In the genomic region with DNA sequence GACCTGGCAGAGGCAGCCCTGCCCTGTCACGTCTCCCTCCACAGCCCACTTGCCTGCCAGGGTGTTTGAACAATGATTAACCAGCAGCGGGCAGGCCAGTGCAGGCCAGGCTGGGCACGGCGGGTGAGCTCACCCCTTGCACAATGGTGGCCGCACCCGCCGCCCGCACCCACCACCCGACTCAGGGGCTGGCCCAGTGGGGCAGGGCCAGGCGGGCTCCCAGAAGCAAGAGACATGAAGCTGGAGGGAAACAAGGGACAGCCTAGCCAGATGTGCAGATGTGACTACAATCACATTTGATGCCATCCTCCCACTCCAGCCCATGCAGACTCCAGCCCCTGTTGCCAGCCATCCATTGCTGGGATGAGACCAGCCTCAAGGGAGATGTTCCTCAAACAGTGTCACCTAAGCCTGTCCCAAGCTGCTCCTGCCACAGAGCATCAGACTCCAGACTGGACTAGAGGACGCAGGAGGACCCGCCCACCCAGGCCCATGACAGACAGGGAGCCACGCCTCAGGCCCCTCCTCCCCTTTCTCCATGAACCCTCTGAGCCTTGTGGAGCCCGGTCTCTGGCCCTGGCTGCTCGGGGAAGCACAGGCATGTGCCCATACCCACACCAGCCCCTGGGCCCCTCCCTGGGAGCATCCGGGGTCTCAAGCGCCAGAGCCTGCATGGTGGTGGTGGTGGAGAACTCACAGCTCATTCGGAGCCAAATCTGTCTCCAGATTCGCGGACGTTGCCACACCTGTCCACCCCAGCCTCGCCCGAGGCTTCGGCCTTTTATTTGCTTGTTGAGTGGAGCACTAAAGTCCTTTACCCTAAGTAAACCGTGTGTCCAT, we compare ENCODE assay signal across 14 cellular contexts. TPM values are rescaled to one million over a fixed set of nuclear protein-coding genes. Genes with fewer than 3 reads are reported as not detected.
DNase-seq lines count a peak whose midpoint lies in the region; ATAC-seq and TF ChIP-seq lines count a peak whose summit lies in the region.
"Had no signal": no experiment of that assay in that cellular context is flagged by ENCODE, and none has a peak within 500 bp of the region (broad histone marks: within the 10 kb centered on the region; RNA-seq: fewer than 3 reads in every experiment).

No MANE protein-coding gene starts in this region.

- H3K27me3 Mint-ChIP-seq in nephron progenitor cell (ENCODE audit: low read depth, poor library complexity) = peaks cover 12% of the 10 kb centered on the region
- H3K27me3 Mint-ChIP-seq in stimulated activated memory B cell treated with anti-CD40 and anti-IgM and Interleukin-4, amounts not matched to agents 10 μg/mL and 1 μg/mL and 100 μg/mL, for 72 hours = peaks cover 9% of the 10 kb centered on the region

- no peaks in the 10 kb centered on the region for H3K4me1 ChIP-seq in BE2C

- H3K9me3 ChIP-seq in BE2C = no peaks in the 10 kb centered on the region
- H3K9me3 ChIP-seq: tibial artery had no signal

- no peak overlapping the region for H3K4me3 ChIP-seq in BE2C (ENCODE audit: low read depth, low read length)
- H3K4me3 ChIP-seq: tibial artery had no signal

- peak overlapping the region; percentile 95 for H3K27ac ChIP-seq in epithelial cell of prostate
- H3K27ac ChIP-seq: tibial artery had no signal

- DNase-seq in DMS53 (lab: John Stamatoyannopoulos, UW) = peak; percentile 92
- DNase-seq in NCI-H510A treated with DMSO at 0.1 percent for 48 hours (lab: John Stamatoyannopoulos, UW) = peak; percentile 54
- peak; percentile 91 for DNase-seq in epithelial cell of prostate (ENCODE audit: low read depth, low spot score)
- DNase-seq in nephron progenitor cell = peak; percentile 52
- DNase-seq in BE2C = no peak
- DNase-seq: activated CD4-positive, alpha-beta T cell treated with anti-CD3 and anti-CD28 coated beads for 1 hour; activated naive CD4-positive, alpha-beta T cell treated with anti-CD3 and anti-CD28 coated beads for 36 hours; stimulated activated CD4-positive, alpha-beta T cell treated with anti-CD3 and anti-CD28 coated beads, Interleukin-4, amount 100 ng/mL, for 4 hours had no signal

- no peak overlapping the region for H3K4me3 Mint-ChIP-seq in nephron progenitor cell
- H3K4me3 Mint-ChIP-seq in stimulated activated memory B cell treated with anti-CD40 and anti-IgM and Interleukin-4, amounts not matched to agents 10 μg/mL and 1 μg/mL and 100 μg/mL, for 72 hours = no peak overlapping the region
- H3K4me3 Mint-ChIP-seq: activated naive CD4-positive, alpha-beta T cell treated with anti-CD3 and anti-CD28 coated beads for 36 hours; CD8-positive, alpha-beta memory T cell; dendritic cell treated with granulocyte-macrophage colony-stimulating factor and Interleukin-4, amounts not matched to agents 40 ng/mL and 50 ng/mL, for 4 days had no signal

- no peaks in the 10 kb centered on the region for H3K27me3 ChIP-seq in BE2C
- H3K27me3 ChIP-seq: tibial artery had no signal

- H3K36me3 ChIP-seq in BE2C = no peaks in the 10 kb centered on the region
- H3K36me3 ChIP-seq: tibial artery had no signal

- no peak overlapping the region for H3K27ac Mint-ChIP-seq in nephron progenitor cell
- H3K27ac Mint-ChIP-seq in stimulated activated memory B cell treated with anti-CD40 and anti-IgM and Interleukin-4, amounts not matched to agents 10 μg/mL and 1 μg/mL and 100 μg/mL, for 72 hours = no peak overlapping the region
- H3K27ac Mint-ChIP-seq: activated naive CD4-positive, alpha-beta T cell treated with anti-CD3 and anti-CD28 coated beads for 36 hours; CD8-positive, alpha-beta memory T cell; dendritic cell treated with granulocyte-macrophage colony-stimulating factor and Interleukin-4, amounts not matched to agents 40 ng/mL and 50 ng/mL, for 4 days had no signal

- no peak for TF ChIP-seq CTCF in nephron progenitor cell (IDR thresholded peaks at IDR 0.05)
- no peak for TF ChIP-seq CTCF in BE2C (IDR thresholded peaks at IDR 0.05; ENCODE audit: low read depth, low read length)

- H3K4me1 Mint-ChIP-seq in nephron progenitor cell = peaks cover 40% of the 10 kb centered on the region
- no peaks in the 10 kb centered on the region for H3K4me1 Mint-ChIP-seq in stimulated activated memory B cell treated with anti-CD40 and anti-IgM and Interleukin-4, amounts not matched to agents 10 μg/mL and 1 μg/mL and 100 μg/mL, for 72 hours
- H3K4me1 Mint-ChIP-seq: CD8-positive, alpha-beta memory T cell had no signal

- ATAC-seq in GM21717 (IDR thresholded peaks at IDR 0.05; ENCODE audit: unreplicated experiment) (no peak), HG02970 (IDR thresholded peaks at IDR 0.05; ENCODE audit: low FRiP score, unreplicated experiment) (no peak)
- no peak for ATAC-seq in stimulated activated memory B cell treated with anti-CD40 and anti-IgM and Interleukin-4, amounts not matched to agents 10 μg/mL and 1 μg/mL and 100 μg/mL, for 72 hours

- no peaks in the 10 kb centered on the region for H3K9me3 Mint-ChIP-seq in nephron progenitor cell
- no peaks in the 10 kb centered on the region for H3K9me3 Mint-ChIP-seq in stimulated activated memory B cell treated with anti-CD40 and anti-IgM and Interleukin-4, amounts not matched to agents 10 μg/mL and 1 μg/mL and 100 μg/mL, for 72 hours
- H3K9me3 Mint-ChIP-seq: activated naive CD4-positive, alpha-beta T cell treated with anti-CD3 and anti-CD28 coated beads for 36 hours; CD8-positive, alpha-beta memory T cell; dendritic cell treated with granulocyte-macrophage colony-stimulating factor and Interleukin-4, amounts not matched to agents 40 ng/mL and 50 ng/mL, for 4 days had no signal

- no peaks in the 10 kb centered on the region for H3K36me3 Mint-ChIP-seq in nephron progenitor cell (ENCODE audit: low read depth)
- H3K36me3 Mint-ChIP-seq in stimulated activated memory B cell treated with anti-CD40 and anti-IgM and Interleukin-4, amounts not matched to agents 10 μg/mL and 1 μg/mL and 100 μg/mL, for 72 hours = no peaks in the 10 kb centered on the region
- H3K36me3 Mint-ChIP-seq: CD8-positive, alpha-beta memory T cell had no signal

RNA-seq across cellular contexts. Expression of a gene that starts 45.0 kb away (rescaled TPM):
- 21.2 TPM for polyA plus RNA-seq in BE2C (2012; ENCODE audit: insufficient read depth, insufficient read length, low read depth)
- polyA plus RNA-seq: CD8-positive, alpha-beta memory T cell had no signal
